15 cellular contexts compared by ENCODE assay signal in the genomic region with DNA sequence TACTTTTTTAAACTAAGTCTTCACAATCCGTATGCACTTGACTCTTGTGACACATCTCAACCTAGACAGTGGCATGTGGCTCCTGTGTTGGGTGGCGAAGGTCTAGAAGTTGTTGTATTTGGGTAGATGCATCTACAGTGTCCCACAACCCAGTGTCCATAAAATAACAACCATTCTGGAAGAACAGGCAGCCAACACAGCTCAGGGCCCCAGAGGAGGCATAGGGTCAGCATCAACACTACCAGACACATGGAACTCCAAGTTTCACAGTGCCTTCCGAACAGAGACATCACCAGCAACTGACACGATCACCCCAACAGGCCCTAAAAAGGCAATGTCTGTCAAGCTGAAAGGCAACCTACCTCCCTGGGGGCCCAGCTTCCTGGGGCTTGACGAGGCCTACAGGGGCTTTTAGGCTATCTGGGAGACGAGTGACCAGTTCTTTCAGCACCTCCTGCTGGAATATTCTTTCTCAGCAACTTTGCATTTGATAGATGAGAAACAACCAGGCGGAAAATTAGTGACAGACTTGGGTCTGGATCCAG. TPM values are rescaled to one million over a fixed set of nuclear protein-coding genes. Genes with fewer than 3 reads are reported as not detected.
A peak's percentile ranks its signal among the peaks of the same experiment; 100 is the strongest.
DNase-seq lines count a peak whose midpoint lies in the region; ATAC-seq, FAIRE-seq and TF ChIP-seq lines count a peak whose summit lies in the region.
"Had no signal": no experiment of that assay in that cellular context is flagged by ENCODE, and none has a peak within 500 bp of the region (broad histone marks: within the 10 kb centered on the region; RNA-seq: fewer than 3 reads in every experiment).

No MANE protein-coding gene starts in this region.

- H3K9me3 Mint-ChIP-seq in CD14-positive monocyte (no peaks in the 10 kb centered on the region), GM23338 (no peaks in the 10 kb centered on the region)
- H3K9me3 Mint-ChIP-seq: nephron had no signal

- 43% methylated on average over 7 of the region's 7 CpGs for WGBS in GM12878 (ENCODE audit: insufficient coverage, insufficient replicate concordance, low lambda C conversion rate, missing lambda C conversion rate)

- peaks cover 0 to 3% (median 0%) of the 10 kb centered on the region in 3 donors for H3K27me3 Mint-ChIP-seq in CD14-positive monocyte (ENCODE audit: low read depth in 3 of 3)
- H3K27me3 Mint-ChIP-seq in GM23338 (ENCODE audit: insufficient read depth, low read depth, poor library complexity): peaks cover 5% of the 10 kb centered on the region

- H3K4me2 ChIP-seq in GM23338: no peak overlapping the region
- 0 out of 2 replicates have a peak overlapping the region, but pooled peaks have one; percentile 11 for H3K4me2 ChIP-seq in GM12878 (ENCODE audit: control insufficient read depth, insufficient read depth)
- H3K4me2 ChIP-seq: PC-9 had no signal

- peaks cover 52% of the 10 kb centered on the region for H3K79me2 ChIP-seq in GM23338 (replicated peaks; ENCODE audit: insufficient read depth)
- H3K79me2 ChIP-seq in GM12878 (ENCODE audit: control insufficient read depth, insufficient read depth, low read length): peaks cover 38% of the 10 kb centered on the region

- no peak for TF ChIP-seq POLR2A in GM12878 (IDR thresholded peaks at IDR 0.05; ENCODE audit: low read depth, low read length)

- H3K4me3 Mint-ChIP-seq in CD14-positive monocyte (no peak overlapping the region), GM23338 (no peak overlapping the region)

- TF ChIP-seq CTCF in CD14-positive monocyte (IDR thresholded peaks at IDR 0.05): no peak
- peak in 1 of 2 experiments; percentile 27; a peak in 2 of 4 replicates for TF ChIP-seq CTCF in GM23338 (conservative IDR thresholded peaks at IDR 0.05; ENCODE audit: low read depth in 2 of 2)
- TF ChIP-seq CTCF in GM12878 (IDR thresholded peaks at IDR 0.05 in 2 of 3, conservative IDR thresholded peaks at IDR 0.05 in 1 of 3; ENCODE audit: control insufficient read depth in 2 of 3, extremely low read depth in 1 of 3, insufficient read depth in 1 of 3, low read depth in 3 of 3, low read length in 3 of 3): peak in 1 of 3 experiments; percentile 18; a peak in 1 of 6 replicates
- TF ChIP-seq CTCF in omental fat pad (IDR thresholded peaks at IDR 0.05): no peak

- H3K9ac ChIP-seq in GM12878 (ENCODE audit: control insufficient read depth, insufficient read depth, low read length): no peak overlapping the region

- DNase-seq in CD14-positive monocyte (ENCODE audit: low spot score) (no peak), GM23338 (ENCODE audit: low spot score) (no peak), GM12878 (ENCODE audit: low read depth, low spot score) (no peak), omental fat pad (ENCODE audit: low spot score) (peak; percentile 10), amniotic stem cell (lab: John Stamatoyannopoulos, UW) (no peak), NCI-H1436 treated with DMSO at 0.1 percent for 48 hours (lab: John Stamatoyannopoulos, UW) (no peak)
- DNase-seq: EL, NCI-H2107, NCI-H69, PC-9 had no signal

- H3K27ac ChIP-seq in GM23338 (ENCODE audit: low read depth) (0 out of 2 replicates have a peak overlapping the region, but pooled peaks have one; percentile 19), GM12878 (ENCODE audit: control insufficient read depth, insufficient read depth) (no peak overlapping the region)
- H3K27ac ChIP-seq: C4-2B, PC-9, SK-N-MC had no signal

- RAD21 ChIA-PET in GM12878 (lab: Charles Lee; ENCODE audit: unreplicated experiment): interaction anchor here (0.7 to 3.4 kb wide), 4 partner anchors 9 to 1430 kb away, joined by 3 to 19 read pairs (median 4); a partner anchor contains a TSS

- H2AFZ ChIP-seq in GM23338 (no peak overlapping the region), GM12878 (ENCODE audit: control insufficient read depth, low read depth, low read length) (no peak overlapping the region)
- H2AFZ ChIP-seq: PC-9 had no signal

- H3K36me3 Mint-ChIP-seq in CD14-positive monocyte (peaks cover 69 to 77% of the 10 kb centered on the region in 2 donors), GM23338 (ENCODE audit: low read depth) (peaks cover 51% of the 10 kb centered on the region)

- BruUV-seq in GM12878 (replicated peaks; lab: Mats Ljungman, UMichigan): no TSS peak

- H3K27me3 ChIP-seq in GM23338 (ENCODE audit: insufficient read depth) (no peaks in the 10 kb centered on the region), GM12878 (replicated peaks in 1 of 2; ENCODE audit: control insufficient read depth in 2 of 2, insufficient read depth in 2 of 2, low read length in 1 of 2) (no peaks in the 10 kb centered on the region)
- H3K27me3 ChIP-seq: gastroesophageal sphincter had no signal

- ATAC-seq in GM23338 (no peak), GM12878 (no peak), omental fat pad (ENCODE audit: low FRiP score) (no peak), HG02642 (IDR thresholded peaks at IDR 0.05; ENCODE audit: poor library complexity, unreplicated experiment) (no peak)
- ATAC-seq: gastroesophageal sphincter had no signal

- CTCF ChIA-PET in GM12878 (lab: Yijun Ruan, JAX): interaction anchor here (1.2 to 3.0 kb wide), 4 partner anchors 13 to 576 kb away, joined by 3 to 11 read pairs (median 5); no protein-coding TSS in a partner anchor

- no peak overlapping the region for H3K4me3 ChIP-seq in GM23338
- no peak overlapping the region for H3K4me3 ChIP-seq in GM12878
- H3K4me3 ChIP-seq: gastroesophageal sphincter, PC-9, SK-N-MC had no signal

- POLR2A ChIA-PET in GM12878 (lab: Charles Lee): interaction anchor here (2.2 kb wide), 1 partner anchor 18 kb away, joined by 8 read pairs; a partner anchor contains a TSS

- no peaks in the 10 kb centered on the region for H3K9me3 ChIP-seq in GM12878 (replicated peaks; ENCODE audit: control insufficient read depth, insufficient read depth, low read length)
- H3K9me3 ChIP-seq: gastroesophageal sphincter had no signal

- in situ Hi-C loops in GM12878 (cut with MboI): no loop called here

- H3K4me1 Mint-ChIP-seq in CD14-positive monocyte (peaks cover 90% of the 10 kb centered on the region), GM23338 (peaks cover 42% of the 10 kb centered on the region)

- no peak for FAIRE-seq in GM12878 (lab: Jason Lieb, UNC)

- H3K4me1 ChIP-seq in GM23338 (ENCODE audit: insufficient read depth) (peaks cover 11% of the 10 kb centered on the region; the same call in 1 of the 2 replicates), GM12878 (ENCODE audit: control insufficient read depth, insufficient read depth, low read length) (peaks cover 21% of the 10 kb centered on the region)

- SMC1A ChIA-PET in GM12878 (lab: Charles Lee; ENCODE audit: uncharacterized antibody, unreplicated experiment): interaction anchor here (0.6 to 5.5 kb wide), 12 partner anchors 8 to 577 kb away, joined by 3 to 36 read pairs (median 4); a partner anchor contains a TSS

- H3K9me2 ChIP-seq in GM23338 (ENCODE audit: insufficient read depth): no peaks in the 10 kb centered on the region

- H3F3A ChIP-seq in GM23338 (replicated peaks; ENCODE audit: low read depth): no peaks in the 10 kb centered on the region

- H3K27ac Mint-ChIP-seq in CD14-positive monocyte: peak overlapping the region in 5 of 7 donors; percentile 8 to 100 (median 70)
- H3K27ac Mint-ChIP-seq in GM23338: no peak overlapping the region
- H3K27ac Mint-ChIP-seq: nephron had no signal

- H3K36me3 ChIP-seq in GM23338 (ENCODE audit: insufficient read depth): no peaks in the 10 kb centered on the region
- H3K36me3 ChIP-seq in GM12878 (ENCODE audit: control insufficient read depth in 2 of 2, insufficient read depth in 2 of 2, low read length in 1 of 2): peaks cover 7 to 26% of the 10 kb centered on the region in 2 experiments

- peaks cover 8% of the 10 kb centered on the region for H4K20me1 ChIP-seq in GM23338 (replicated peaks; ENCODE audit: insufficient read depth)
- H4K20me1 ChIP-seq in GM12878 (ENCODE audit: control insufficient read depth, insufficient read depth): no peaks in the 10 kb centered on the region; the same call in 1 of the 2 replicates

- intact Hi-C loops in CD14-positive monocyte (cut with micrococcal nuclease): no loop called here
- intact Hi-C loops in GM12878 (cut with micrococcal nuclease; ENCODE audit: unreplicated experiment): loop anchor here (5.0 kb wide), 1 partner anchor 578 kb away; no protein-coding TSS in a partner anchor

- peak; percentile 13; the same call in 1 of the 2 replicates for TF ChIP-seq RAD21 in GM12878 (IDR thresholded peaks at IDR 0.05; ENCODE audit: insufficient read depth, low read depth, low read length)

- no peak for TF ChIP-seq EP300 in GM12878 (IDR thresholded peaks at IDR 0.05; ENCODE audit: borderline replicate concordance in 1 of 2, control insufficient read depth in 1 of 2, low read depth in 2 of 2, low read length in 2 of 2)

RNA-seq across cellular contexts. Expression of a gene that starts 5.6 kb away (rescaled TPM):
- polyA plus RNA-seq in CD14-positive monocyte (1 to 10 TPM; 4.0 to 4.3 TPM), GM23338 (2016; fragmentation: Nextera tagmentation; extraction: Ambion mirVana) (2.8 and 3.9 TPM in 2 replicates), GM12878 (2011; rRNA removed) (15.4 and 22.8 TPM in 2 replicates), GM12878 (2014; fragmentation: Illumina TruSeq; extraction: Trizol) (6.5 and 11.4 TPM in 2 replicates), GM12878 (2014; fragmentation: Nextera tagmentation; extraction: Ambion mirVana) (1 to 10 TPM; 1.1 to 1.6 TPM), GM12878 (2014; rRNA removed) (16.1 and 17.4 TPM in 2 replicates), GM12878 (2016; fragmentation: Nextera tagmentation; extraction: Ambion mirVana) (1 to 10 TPM; 2.1 TPM)
- total RNA-seq in GM23338 (2014; rRNA removed; shearing (Covaris generic)): 16.8 and 26.1 TPM in 2 replicates
- total RNA-seq in GM12878 (2013; cell fraction: nucleolus; rRNA removed): 40.1 and 48.2 TPM in 2 replicates
- total RNA-seq in GM12878 (2014; rRNA removed) (14.3 and 16.7 TPM in 2 replicates), GM12878 (2014; rRNA removed; fragmentation: Illumina TruSeq; extraction: Trizol) (9.6 and 10.4 TPM in 2 replicates), GM12878 (2021) (16.8 and 19.1 TPM in 2 replicates), omental fat pad (10 to 100 TPM in 3 of 4 donors, 1 to 10 TPM in 1; 9.7 to 20.0 (median 15.2) TPM)
- 4.1 TPM for polyA plus RNA-seq in GM12878 (2011; ENCODE audit: low read depth)
- 27.9 and 32.8 TPM in 2 replicates for polyA plus RNA-seq in GM12878 (2011; cell fraction: cytosol; rRNA removed)
- 68.4 and 69.3 TPM in 2 replicates for polyA plus RNA-seq in GM12878 (2011; cell fraction: nucleus; rRNA removed)
- polyA plus RNA-seq in GM12878 (2012): 6.9 and 9.9 TPM in 2 replicates
- 21.9 and 25.0 TPM in 2 replicates for polyA minus RNA-seq in GM12878 (2011; rRNA and poly(A)+ RNA removed)
- 5.5 and 7.5 TPM in 2 replicates for polyA minus RNA-seq in GM12878 (2011; cell fraction: cytosol; rRNA and poly(A)+ RNA removed)
- 22.6 and 39.8 TPM in 2 replicates for polyA minus RNA-seq in GM12878 (2011; cell fraction: nucleus; rRNA and poly(A)+ RNA removed)

RNA-seq across cellular contexts. Expression of a gene that starts 17.9 kb away (rescaled TPM):
- polyA plus RNA-seq in CD14-positive monocyte: 10 to 100 TPM; 23.4 to 23.9 TPM
- total RNA-seq in GM23338 (2014; rRNA removed; shearing (Covaris generic)): 26.3 and 39.7 TPM in 2 replicates
- 9.0 and 10.3 TPM in 2 replicates for polyA plus RNA-seq in GM23338 (2016; fragmentation: Nextera tagmentation; extraction: Ambion mirVana)
- total RNA-seq in GM12878 (2013; cell fraction: nucleolus; rRNA removed): 39.8 and 45.8 TPM in 2 replicates
- 37.9 and 43.5 TPM in 2 replicates for total RNA-seq in GM12878 (2014; rRNA removed)
- total RNA-seq in GM12878 (2014; rRNA removed; fragmentation: Illumina TruSeq; extraction: Trizol): 13.9 and 14.1 TPM in 2 replicates
- 48.6 and 51.3 TPM in 2 replicates for total RNA-seq in GM12878 (2021)
- 14.2 TPM for polyA plus RNA-seq in GM12878 (2011; ENCODE audit: low read depth)
- polyA plus RNA-seq in GM12878 (2011; rRNA removed): 33.7 and 48.7 TPM in 2 replicates
- 66.9 and 77.2 TPM in 2 replicates for polyA plus RNA-seq in GM12878 (2011; cell fraction: cytosol; rRNA removed)
- polyA plus RNA-seq in GM12878 (2011; cell fraction: nucleus; rRNA removed): 66.8 and 67.5 TPM in 2 replicates
- polyA plus RNA-seq in GM12878 (2012): 20.5 and 27.5 TPM in 2 replicates
- 13.6 and 17.2 TPM in 2 replicates for polyA plus RNA-seq in GM12878 (2014; fragmentation: Illumina TruSeq; extraction: Trizol)
- polyA plus RNA-seq in GM12878 (2014; fragmentation: Nextera tagmentation; extraction: Ambion mirVana): 1 to 10 TPM; 2.9 to 5.2 TPM
- polyA plus RNA-seq in GM12878 (2014; rRNA removed): 39.4 and 45.6 TPM in 2 replicates
- polyA plus RNA-seq in GM12878 (2016; fragmentation: Nextera tagmentation; extraction: Ambion mirVana): 10 to 100 TPM; 40.2 to 41.7 TPM
- 54.7 and 63.1 TPM in 2 replicates for polyA minus RNA-seq in GM12878 (2011; rRNA and poly(A)+ RNA removed)
- 24.5 and 27.1 TPM in 2 replicates for polyA minus RNA-seq in GM12878 (2011; cell fraction: cytosol; rRNA and poly(A)+ RNA removed)
- polyA minus RNA-seq in GM12878 (2011; cell fraction: nucleus; rRNA and poly(A)+ RNA removed): 27.1 and 47.3 TPM in 2 replicates
- total RNA-seq in omental fat pad: 10 to 100 TPM; 25.5 to 40.8 (median 26.8) TPM

RNA-seq across cellular contexts. Expression of a gene that starts 38.8 kb away (rescaled TPM):
- polyA plus RNA-seq in CD14-positive monocyte: 1 to 10 TPM; 2.2 to 2.4 TPM
- 34.4 and 57.1 TPM in 2 replicates for total RNA-seq in GM23338 (2014; rRNA removed; shearing (Covaris generic))
- polyA plus RNA-seq in GM23338 (2016; fragmentation: Nextera tagmentation; extraction: Ambion mirVana): 38.3 and 41.2 TPM in 2 replicates
- 143 and 171 TPM in 2 replicates for total RNA-seq in GM12878 (2013; cell fraction: nucleolus; rRNA removed)
- 31.7 and 33.0 TPM in 2 replicates for total RNA-seq in GM12878 (2014; rRNA removed)
- 19.5 and 20.6 TPM in 2 replicates for total RNA-seq in GM12878 (2014; rRNA removed; fragmentation: Illumina TruSeq; extraction: Trizol)
- 41.3 and 45.3 TPM in 2 replicates for total RNA-seq in GM12878 (2021)
- polyA plus RNA-seq in GM12878 (2011; ENCODE audit: low read depth): 16.5 TPM
- 39.8 and 56.1 TPM in 2 replicates for polyA plus RNA-seq in GM12878 (2011; rRNA removed)
- 67.6 and 94.1 TPM in 2 replicates for polyA plus RNA-seq in GM12878 (2011; cell fraction: cytosol; rRNA removed)
- polyA plus RNA-seq in GM12878 (2011; cell fraction: nucleus; rRNA removed): 705 and 770 TPM in 2 replicates
- polyA plus RNA-seq in GM12878 (2012): 30.1 and 49.9 TPM in 2 replicates
- polyA plus RNA-seq in GM12878 (2014; fragmentation: Illumina TruSeq; extraction: Trizol): 20.1 and 28.9 TPM in 2 replicates
- 10 to 100 TPM in 1 of 2 experiments, 1 to 10 TPM in 1; 5.3 to 18.5 TPM for polyA plus RNA-seq in GM12878 (2014; fragmentation: Nextera tagmentation; extraction: Ambion mirVana)
- polyA plus RNA-seq in GM12878 (2014; rRNA removed): 76.6 and 85.1 TPM in 2 replicates
- 10 to 100 TPM; 40.8 to 41.6 TPM for polyA plus RNA-seq in GM12878 (2016; fragmentation: Nextera tagmentation; extraction: Ambion mirVana)
- 14.0 and 24.7 TPM in 2 replicates for polyA minus RNA-seq in GM12878 (2011; rRNA and poly(A)+ RNA removed)
- 11.0 and 11.6 TPM in 2 replicates for polyA minus RNA-seq in GM12878 (2011; cell fraction: cytosol; rRNA and poly(A)+ RNA removed)
- 50.4 and 75.1 TPM in 2 replicates for polyA minus RNA-seq in GM12878 (2011; cell fraction: nucleus; rRNA and poly(A)+ RNA removed)
- total RNA-seq in omental fat pad: 10 to 100 TPM; 18.4 to 30.6 (median 24.8) TPM
